ENCODE assay signal across 3 cellular contexts in genomic region chr7:133497061-133497460, GRCh38.
TF ChIP-seq lines count a peak whose summit lies in the region.

No MANE protein-coding gene starts in this region.

TF ChIP-seq in HepG2, 621 proteins besides CTCF, POLR2A, EP300 and RAD21 (continues in another document):
- TF ChIP-seq ZNF260 (CRISPR knock-in tag; IDR thresholded peaks at IDR 0.05; ENCODE audit: borderline replicate concordance, low read depth) (no peak), FIP1L1 (IDR thresholded peaks at IDR 0.05; ENCODE audit: borderline replicate concordance, insufficient read depth, low read depth, low read length) (no peak), KAT2B (IDR thresholded peaks at IDR 0.05; ENCODE audit: borderline replicate concordance, low read depth, low read length) (no peak), ZNF883 (CRISPR knock-in tag; IDR thresholded peaks at IDR 0.05; ENCODE audit: not compliant biosample characterization) (no peak), ZNF510 (CRISPR knock-in tag; IDR thresholded peaks at IDR 0.05; ENCODE audit: low read depth) (no peak), MAFF (IDR thresholded peaks at IDR 0.05; ENCODE audit: low read depth, low read length) (peak; percentile 48), CHD2 (IDR thresholded peaks at IDR 0.05; ENCODE audit: low read depth, low read length) (no peak), ZNF10 (CRISPR knock-in tag; IDR thresholded peaks at IDR 0.05; ENCODE audit: borderline replicate concordance, low read depth) (no peak), ZNF562 (CRISPR knock-in tag; IDR thresholded peaks at IDR 0.05; ENCODE audit: borderline replicate concordance) (no peak), MAFK (conservative IDR thresholded peaks at IDR 0.05 in 1 of 2, IDR thresholded peaks at IDR 0.05 in 1 of 2; ENCODE audit: low read length in 2 of 2) (peak; percentile 46 to 57; a peak in 1 of 4 replicates), ZKSCAN5 (CRISPR knock-in tag; IDR thresholded peaks at IDR 0.05) (no peak), SAP130 (CRISPR knock-in tag; IDR thresholded peaks at IDR 0.05; ENCODE audit: low read depth) (no peak)
- TF ChIP-seq, protein P1, sequence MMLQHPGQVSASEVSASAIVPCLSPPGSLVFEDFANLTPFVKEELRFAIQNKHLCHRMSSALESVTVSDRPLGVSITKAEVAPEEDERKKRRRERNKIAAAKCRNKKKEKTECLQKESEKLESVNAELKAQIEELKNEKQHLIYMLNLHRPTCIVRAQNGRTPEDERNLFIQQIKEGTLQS (CRISPR knock-in tag; IDR thresholded peaks at IDR 0.05): no peak
- TF ChIP-seq, protein P2, sequence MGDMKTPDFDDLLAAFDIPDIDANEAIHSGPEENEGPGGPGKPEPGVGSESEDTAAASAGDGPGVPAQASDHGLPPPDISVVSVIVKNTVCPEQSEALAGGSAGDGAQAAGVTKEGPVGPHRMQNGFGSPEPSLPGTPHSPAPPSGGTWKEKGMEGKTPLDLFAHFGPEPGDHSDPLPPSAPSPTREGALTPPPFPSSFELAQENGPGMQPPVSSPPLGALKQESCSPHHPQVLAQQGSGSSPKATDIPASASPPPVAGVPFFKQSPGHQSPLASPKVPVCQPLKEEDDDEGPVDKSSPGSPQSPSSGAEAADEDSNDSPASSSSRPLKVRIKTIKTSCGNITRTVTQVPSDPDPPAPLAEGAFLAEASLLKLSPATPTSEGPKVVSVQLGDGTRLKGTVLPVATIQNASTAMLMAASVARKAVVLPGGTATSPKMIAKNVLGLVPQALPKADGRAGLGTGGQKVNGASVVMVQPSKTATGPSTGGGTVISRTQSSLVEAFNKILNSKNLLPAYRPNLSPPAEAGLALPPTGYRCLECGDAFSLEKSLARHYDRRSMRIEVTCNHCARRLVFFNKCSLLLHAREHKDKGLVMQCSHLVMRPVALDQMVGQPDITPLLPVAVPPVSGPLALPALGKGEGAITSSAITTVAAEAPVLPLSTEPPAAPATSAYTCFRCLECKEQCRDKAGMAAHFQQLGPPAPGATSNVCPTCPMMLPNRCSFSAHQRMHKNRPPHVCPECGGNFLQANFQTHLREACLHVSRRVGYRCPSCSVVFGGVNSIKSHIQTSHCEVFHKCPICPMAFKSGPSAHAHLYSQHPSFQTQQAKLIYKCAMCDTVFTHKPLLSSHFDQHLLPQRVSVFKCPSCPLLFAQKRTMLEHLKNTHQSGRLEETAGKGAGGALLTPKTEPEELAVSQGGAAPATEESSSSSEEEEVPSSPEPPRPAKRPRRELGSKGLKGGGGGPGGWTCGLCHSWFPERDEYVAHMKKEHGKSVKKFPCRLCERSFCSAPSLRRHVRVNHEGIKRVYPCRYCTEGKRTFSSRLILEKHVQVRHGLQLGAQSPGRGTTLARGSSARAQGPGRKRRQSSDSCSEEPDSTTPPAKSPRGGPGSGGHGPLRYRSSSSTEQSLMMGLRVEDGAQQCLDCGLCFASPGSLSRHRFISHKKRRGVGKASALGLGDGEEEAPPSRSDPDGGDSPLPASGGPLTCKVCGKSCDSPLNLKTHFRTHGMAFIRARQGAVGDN (CRISPR knock-in tag; IDR thresholded peaks at IDR 0.05): no peak

TF ChIP-seq in A549, 52 proteins besides CTCF, POLR2A, EP300 and RAD21:
- TF ChIP-seq NR3C1 (IDR thresholded peaks at IDR 0.05) (no peak), JUNB (IDR thresholded peaks at IDR 0.05) (no peak), HDAC2 (IDR thresholded peaks at IDR 0.05) (no peak), SREBF2 (IDR thresholded peaks at IDR 0.05) (no peak), MAFK (IDR thresholded peaks at IDR 0.05; ENCODE audit: partially characterized antibody) (peak; percentile 34), ZC3H11A (IDR thresholded peaks at IDR 0.05) (no peak)
TF ChIP-seq in A549: peak in this region for 1.

TF ChIP-seq in K562, 482 proteins besides CTCF, POLR2A, EP300 and RAD21:
- TF ChIP-seq ZNF316 (IDR thresholded peaks at IDR 0.05) (peak; percentile 61), STAT5B (CRISPR knock-in tag; IDR thresholded peaks at IDR 0.05) (no peak), POLR2AphosphoS2 (IDR thresholded peaks at IDR 0.05; ENCODE audit: low read length) (no peak), IRF1 (CRISPR knock-in tag; IDR thresholded peaks at IDR 0.05; ENCODE audit: borderline replicate concordance) (no peak), ZNF12 (CRISPR knock-in tag; IDR thresholded peaks at IDR 0.05) (no peak), TEAD4 (IDR thresholded peaks at IDR 0.05; ENCODE audit: low read length) (no peak), TEAD4 (CRISPR knock-in tag; IDR thresholded peaks at IDR 0.05; ENCODE audit: borderline replicate concordance) (no peak), MAFG (tag; conservative IDR thresholded peaks at IDR 0.05) (0 out of 2 replicates have a peak, but pooled peaks have one; percentile 16), SIX5 (IDR thresholded peaks at IDR 0.05; ENCODE audit: borderline replicate concordance in 1 of 2, insufficient read depth in 1 of 2, low read depth in 1 of 2, low read length in 2 of 2) (no peak), C11orf30 (IDR thresholded peaks at IDR 0.05; ENCODE audit: low read depth) (peak; percentile 31; the same call in 1 of the 2 replicates), CBX5 (IDR thresholded peaks at IDR 0.05; ENCODE audit: borderline replicate concordance, low read depth) (no peak), ZNF785 (CRISPR knock-in tag; IDR thresholded peaks at IDR 0.05) (no peak), PHB (CRISPR knock-in tag; IDR thresholded peaks at IDR 0.05) (no peak), ZNF57 (CRISPR knock-in tag; IDR thresholded peaks at IDR 0.05) (no peak)
- TF ChIP-seq, protein P3, sequence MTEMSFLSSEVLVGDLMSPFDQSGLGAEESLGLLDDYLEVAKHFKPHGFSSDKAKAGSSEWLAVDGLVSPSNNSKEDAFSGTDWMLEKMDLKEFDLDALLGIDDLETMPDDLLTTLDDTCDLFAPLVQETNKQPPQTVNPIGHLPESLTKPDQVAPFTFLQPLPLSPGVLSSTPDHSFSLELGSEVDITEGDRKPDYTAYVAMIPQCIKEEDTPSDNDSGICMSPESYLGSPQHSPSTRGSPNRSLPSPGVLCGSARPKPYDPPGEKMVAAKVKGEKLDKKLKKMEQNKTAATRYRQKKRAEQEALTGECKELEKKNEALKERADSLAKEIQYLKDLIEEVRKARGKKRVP (CRISPR knock-in tag; IDR thresholded peaks at IDR 0.05): no peak
